ENCODE assay signal across 1 cellular context in genomic region chr1:46171872-46172271, GRCh38.
A peak's percentile ranks its signal among the peaks of the same experiment; 100 is the strongest.
TF ChIP-seq lines count a peak whose summit lies in the region.

No MANE protein-coding gene starts in this region.

TF ChIP-seq in H1, 55 proteins besides CTCF, POLR2A, EP300 and RAD21:
- TF ChIP-seq NRF1 (IDR thresholded peaks at IDR 0.05; ENCODE audit: low read depth, low read length): no peak
- no peak for TF ChIP-seq USF2 (IDR thresholded peaks at IDR 0.05; ENCODE audit: low read length)
- peak; percentile 88 for TF ChIP-seq MAX (IDR thresholded peaks at IDR 0.05)
- TF ChIP-seq SP1 (IDR thresholded peaks at IDR 0.05; ENCODE audit: low read depth, low read length): 0 out of 2 replicates have a peak, but pooled peaks have one; percentile 23
- peak; percentile 77 for TF ChIP-seq E2F6 (IDR thresholded peaks at IDR 0.05)
- TF ChIP-seq SUZ12 (IDR thresholded peaks at IDR 0.05; ENCODE audit: low read length): no peak
- no peak for TF ChIP-seq JUN (IDR thresholded peaks at IDR 0.05; ENCODE audit: low read depth, low read length)
